Comparison of ENCODE assay signal across 10 cellular contexts in the genomic region with DNA sequence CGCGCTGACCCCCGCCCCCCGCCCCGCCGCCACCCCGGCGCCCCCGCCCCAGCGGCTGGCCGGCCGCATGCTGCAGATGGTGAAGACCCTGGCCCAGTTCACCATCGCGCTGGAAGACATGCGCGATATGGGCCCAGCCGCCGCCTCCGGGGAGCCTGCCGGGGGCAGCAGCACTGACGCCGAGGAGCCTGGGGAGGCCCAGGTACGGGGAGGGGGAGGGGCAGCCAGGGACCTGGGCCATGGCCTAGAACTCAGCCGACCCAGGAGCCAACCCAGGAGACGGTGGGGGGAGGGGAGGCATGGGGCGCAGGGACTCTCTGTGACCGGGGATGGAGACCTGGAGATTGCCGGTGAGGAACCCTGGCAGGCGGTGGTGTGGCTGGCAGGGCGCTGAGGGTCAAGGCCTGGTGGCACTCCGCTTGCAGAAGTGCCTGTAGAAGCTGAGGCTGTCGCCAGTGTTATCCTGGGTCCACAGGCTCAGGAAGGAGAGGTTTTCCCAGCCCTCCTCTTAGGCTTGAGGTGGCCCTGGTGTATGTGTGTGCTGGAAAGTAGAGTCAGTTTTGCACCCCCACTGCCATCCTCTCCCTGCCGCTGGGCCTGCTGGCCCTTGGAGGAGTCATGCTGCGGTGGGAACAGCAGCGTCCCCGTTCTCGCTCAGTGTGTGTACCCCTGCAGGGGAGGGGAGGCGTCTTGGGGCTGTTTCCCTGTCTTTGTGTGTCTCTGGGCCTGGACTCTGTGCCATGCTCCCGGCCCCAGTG. TPM values are rescaled to one million over a fixed set of nuclear protein-coding genes. Genes with fewer than 3 reads are reported as not detected.
DNase-seq lines count a peak whose midpoint lies in the region; ATAC-seq and TF ChIP-seq lines count a peak whose summit lies in the region.
"Had no signal": no experiment of that assay in that cellular context is flagged by ENCODE, and none has a peak within 500 bp of the region (broad histone marks: within the 10 kb centered on the region; RNA-seq: fewer than 3 reads in every experiment).

No MANE protein-coding gene starts in this region.

- no TSS peak for BruUV-seq in Panc1 (replicated peaks; lab: Mats Ljungman, UMichigan)

- H3K27me3 ChIP-seq in Panc1 (ENCODE audit: control insufficient read depth, insufficient read depth, low read length) (no peaks in the 10 kb centered on the region), rectal smooth muscle tissue (ENCODE audit: control insufficient read depth, insufficient read depth, low read length) (no peaks in the 10 kb centered on the region)
- H3K27me3 ChIP-seq: brain microvascular endothelial cell had no signal

- intact Hi-C loops in Panc1 (cut with micrococcal nuclease; ENCODE audit: unreplicated experiment) (no loop called here), left ventricle myocardium superior (cut with micrococcal nuclease) (no loop called here)

- peak; percentile 6 for ATAC-seq in Panc1
- ATAC-seq in left ventricle myocardium superior, result peak; percentile 8

- CTCF ChIA-PET in Panc1 (lab: Charles Lee), result interaction anchor here (1.7 kb wide), 1 partner anchor 8 kb away, joined by 4 read pairs; no protein-coding TSS in a partner anchor

- H3K4me3 ChIP-seq in Panc1 (ENCODE audit: low read depth in 2 of 2, low read length in 2 of 2) (peak overlapping the region in 1 of 2 experiments; percentile 8; a peak in 1 of 4 replicates), rectal smooth muscle tissue (ENCODE audit: low read length) (peak overlapping the region; percentile 33)

- no peak for TF ChIP-seq CTCF in Panc1 (IDR thresholded peaks at IDR 0.05)

- H3K36me3 ChIP-seq in Panc1 (ENCODE audit: control insufficient read depth, insufficient read depth, low read length), result no peaks in the 10 kb centered on the region
- H3K36me3 ChIP-seq in rectal smooth muscle tissue (ENCODE audit: control insufficient read depth, insufficient read depth, low read length), result peaks cover 3% of the 10 kb centered on the region

- no peak overlapping the region for H3K9ac ChIP-seq in rectal smooth muscle tissue (ENCODE audit: low read length)
- H3K9ac ChIP-seq: KMS-11 had no signal

- POLR2A ChIA-PET in Panc1 (lab: Charles Lee), result no interaction called here

- H3K27ac ChIP-seq in Panc1 (ENCODE audit: low read length) (no peak overlapping the region), rectal smooth muscle tissue (ENCODE audit: low read depth, low read length) (peak overlapping the region; percentile 49)
- H3K27ac ChIP-seq: brain microvascular endothelial cell, KMS-11 had no signal

- H3K4me1 ChIP-seq in Panc1 (ENCODE audit: control insufficient read depth, insufficient read depth, low read length), result peaks cover 6% of the 10 kb centered on the region
- peaks cover 28% of the 10 kb centered on the region for H3K4me1 ChIP-seq in rectal smooth muscle tissue (ENCODE audit: control insufficient read depth, insufficient read depth, low read length)

- no peaks in the 10 kb centered on the region for H3K9me3 ChIP-seq in Panc1 (ENCODE audit: control insufficient read depth, insufficient read depth, low read depth, low read length)

- DNase-seq in DMS53 treated with DMSO at 0.1 percent for 48 hours (lab: John Stamatoyannopoulos, UW; ENCODE audit: unreplicated experiment), result peak; percentile 14
- no peak for DNase-seq in Panc1 (ENCODE audit: low read depth, low spot score)
- DNase-seq in left ventricle myocardium superior, result no peak
- no peak for DNase-seq in NCI-H2227 (lab: John Stamatoyannopoulos, UW; ENCODE audit: unreplicated experiment)
- DNase-seq in activated T-cell treated with anti-CD3 and anti-CD28 coated beads for 4 hours, result no peak
- no peak for DNase-seq in SIG-M5 treated with dmso at 0.1 percent for 504 hours (lab: John Stamatoyannopoulos, UW; ENCODE audit: unreplicated experiment)
- no peak for DNase-seq in EL
- DNase-seq: brain microvascular endothelial cell had no signal

- in situ Hi-C loops in Panc1 (cut with HindIII; ENCODE audit: low pct_unique_long_range_greater_than_20kb, low sequenced_read_pairs), result no loop called here

RNA-seq across cellular contexts. Expression of gene RELT, which starts 32.9 kb away (rescaled TPM):
- 11.3 TPM for total RNA-seq in Panc1 (2021; ENCODE audit: unreplicated experiment)
- 5.9 TPM for polyA plus RNA-seq in Panc1 (2012; ENCODE audit: insufficient read length)
- 1.8 TPM for total RNA-seq in left ventricle myocardium superior

RNA-seq across cellular contexts. Expression of gene ARHGEF17, which starts 35.2 kb away (rescaled TPM):
- total RNA-seq in Panc1 (2021; ENCODE audit: unreplicated experiment) (43.2 TPM), left ventricle myocardium superior (52.0 TPM)
- polyA plus RNA-seq in Panc1 (2012; ENCODE audit: insufficient read length), result 52.5 TPM
